Comparison of ENCODE assay signal across 8 cellular contexts in genomic region chr20:62010551-62011402, GRCh38. TPM values are rescaled to one million over a fixed set of nuclear protein-coding genes. Genes with fewer than 3 reads are reported as not detected.
DNase-seq lines count a peak whose midpoint lies in the region; ATAC-seq, FAIRE-seq and TF ChIP-seq lines count a peak whose summit lies in the region.

No MANE protein-coding gene starts in this region.

- H3K4me1 ChIP-seq in kidney (ENCODE audit: control insufficient read depth in 1 of 2, insufficient read depth in 1 of 2, low read depth in 1 of 2, low read length in 2 of 2) = peaks cover 0 to 4% of the 10 kb centered on the region in 2 donors

- H3K9ac ChIP-seq in kidney (ENCODE audit: low read length in 2 of 2) = no peak overlapping the region

- H3K36me3 ChIP-seq in kidney (ENCODE audit: control insufficient read depth in 1 of 2, insufficient read depth in 2 of 2, low read length in 2 of 2) = peaks cover 25 to 47% of the 10 kb centered on the region in 2 donors

- DNase-seq in GM12864 (ENCODE audit: low read depth) (peak; percentile 12), NCI-H1105 treated with DMSO at 0.1 percent for 48 hours (lab: John Stamatoyannopoulos, UW) (peak; percentile 34), kidney (peak; percentile 72)
- peak; percentile 55 for DNase-seq in central memory CD4-positive, alpha-beta T cell
- DNase-seq in stimulated activated CD4-positive, alpha-beta T cell treated with anti-CD3 and anti-CD28 coated beads, Interleukin-4, amount 100 ng/mL, for 24 hours = peak; percentile 64

- TF ChIP-seq CTCF in GM12864 (IDR thresholded peaks at IDR 0.05; ENCODE audit: low read depth, low read length, missing control alignments) (peak; percentile 54), kidney (IDR thresholded peaks at IDR 0.05; ENCODE audit: borderline replicate concordance, extremely low read depth, insufficient read depth) (peak; percentile 55)

- intact Hi-C loops in kidney (cut with DNase I) = loop anchor here (10.0 kb wide), 1 partner anchor 124 kb away; no protein-coding TSS in a partner anchor

- no peak overlapping the region for H3K27ac ChIP-seq in kidney (ENCODE audit: low read depth in 2 of 2, low read length in 2 of 2)

- ATAC-seq in activated CD4-positive, CD25-positive, alpha-beta regulatory T cell treated with anti-CD3 and anti-CD28 coated beads, Interleukin-2, amount 50 U/mL, for 24 hours = peak; percentile 61 to 68
- ATAC-seq in HG03354 (IDR thresholded peaks at IDR 0.05; ENCODE audit: poor library complexity, severe bottlenecking, unreplicated experiment) (no peak), GM19324 (IDR thresholded peaks at IDR 0.05; ENCODE audit: low FRiP score, unreplicated experiment) (no peak)

- FAIRE-seq in kidney (lab: Jason Lieb, UNC) = no peak

- no peaks in the 10 kb centered on the region for H3K9me3 ChIP-seq in kidney (ENCODE audit: control insufficient read depth in 1 of 2, low read length in 2 of 2)

- H3K4me3 ChIP-seq in GM12864 (ENCODE audit: low read depth, low read length) (no peak overlapping the region), kidney (ENCODE audit: low read length in 2 of 2) (no peak overlapping the region)

RNA-seq across cellular contexts. Expression of gene TAF4, which starts 54.9 kb away (rescaled TPM):
- total RNA-seq in kidney = 18.4 TPM
- polyA plus RNA-seq in kidney (ENCODE audit: insufficient read depth, low read depth, low replicate concordance) = 3.7 TPM

Comparison
In these comparisons a context has a peak if more than half of its experiments do, and no peak if none do; other contexts are left out.
1. DNase-seq: peak in every context shown above with its lines; median percentile 72 in kidney; 64 in stimulated activated CD4-positive, alpha-beta T cell treated with anti-CD3 and anti-CD28 coated beads, Interleukin-4, amount 100 ng/mL, for 24 hours; 55 in central memory CD4-positive, alpha-beta T cell; 34 in NCI-H1105 treated with DMSO at 0.1 percent for 48 hours; 12 in GM12864.
2. ATAC-seq: peak in activated CD4-positive, CD25-positive, alpha-beta regulatory T cell treated with anti-CD3 and anti-CD28 coated beads, Interleukin-2, amount 50 U/mL, for 24 hours (2 of 2); none in HG03354 (single experiment) and GM19324 (single experiment).